14 cellular contexts compared by ENCODE assay signal in genomic region chr12:54356951-54357356, GRCh38. TPM values are rescaled to one million over a fixed set of nuclear protein-coding genes. Genes with fewer than 3 reads are reported as not detected.
A peak's percentile ranks its signal among the peaks of the same experiment; 100 is the strongest.
DNase-seq lines count a peak whose midpoint lies in the region; ATAC-seq and TF ChIP-seq lines count a peak whose summit lies in the region.
"Had no signal": no experiment of that assay in that cellular context is flagged by ENCODE, and none has a peak within 500 bp of the region (broad histone marks: within the 10 kb centered on the region; RNA-seq: fewer than 3 reads in every experiment).

No MANE protein-coding gene starts in this region.

- H4K20me1 ChIP-seq in H9 (ENCODE audit: control insufficient read depth, insufficient read depth, insufficient read length): no peaks in the 10 kb centered on the region

- intact Hi-C loops in posterior vena cava (cut with DNase I): loop anchor here in 1 of 2 donors (10.0 kb wide), 2 partner anchors 112 to 352 kb away; partner anchors contain the start of genes HOXC8 and HOXC9

- TF ChIP-seq CTCF in H9 (conservative IDR thresholded peaks at IDR 0.05): no peak

- H2BK12ac ChIP-seq in H9 (ENCODE audit: insufficient read length, low read depth, low read length): no peak overlapping the region

- ATAC-seq in HG03159 (IDR thresholded peaks at IDR 0.05; ENCODE audit: unreplicated experiment): no peak
- no peak for ATAC-seq in effector memory CD8-positive, alpha-beta T cell (replicated peaks)
- ATAC-seq: foreskin keratinocyte had no signal

- no peak overlapping the region for H3T11ph ChIP-seq in H9 (ENCODE audit: low read length)

- no peak overlapping the region for H3K56ac ChIP-seq in H9 (ENCODE audit: insufficient read length, low read depth, low read length)

- peaks cover 5% of the 10 kb centered on the region for H3K27me3 Mint-ChIP-seq in H9 (ENCODE audit: low read depth)
- H3K27me3 Mint-ChIP-seq in effector memory CD8-positive, alpha-beta T cell: no peaks in the 10 kb centered on the region

- peak overlapping the region; percentile 40 for H3K4me3 ChIP-seq in ectodermal cell (ENCODE audit: insufficient read depth, low read depth, low read length)
- H3K4me3 ChIP-seq: coronary artery had no signal

- no peak overlapping the region for H2BK15ac ChIP-seq in H9 (ENCODE audit: low read depth, low read length)

- no peak overlapping the region for H2BK120ac ChIP-seq in H9 (ENCODE audit: low read depth, low read length, poor library complexity, severe bottlenecking)

- peak overlapping the region; percentile 22 for H3K4me2 ChIP-seq in H9 (ENCODE audit: insufficient read depth, insufficient read length, low read length)

- H3K14ac ChIP-seq in H9 (ENCODE audit: insufficient read depth, low read length): no peak overlapping the region

- no peak overlapping the region for H2AFZ ChIP-seq in H9 (ENCODE audit: low read length)

- DNase-seq in H9: peak; percentile 57
- peak; percentile 37 for DNase-seq in NCI-H2227 treated with DMSO at 0.1 percent for 48 hours (lab: John Stamatoyannopoulos, UW)
- DNase-seq in retina: peak; percentile 51
- DNase-seq in amniotic stem cell (lab: John Stamatoyannopoulos, UW): no peak
- no peak for DNase-seq in posterior vena cava (ENCODE audit: low spot score)
- no peak for DNase-seq in effector memory CD8-positive, alpha-beta T cell
- DNase-seq: activated effector memory CD4-positive, alpha-beta T cell treated with Interleukin-2 at 50 U/mL for 16 hours; EL; foreskin keratinocyte; NCI-H2081; SHP77 treated with DMSO at 0.1 percent for 48 hours had no signal

- no peak overlapping the region for H2BK5ac ChIP-seq in H9 (ENCODE audit: insufficient read length, low read length)

- H4K8ac ChIP-seq in H9 (replicated peaks; ENCODE audit: insufficient read length, low read depth, low read length): no peak overlapping the region

- no peak overlapping the region for H2BK20ac ChIP-seq in H9 (ENCODE audit: low read depth, low read length, poor library complexity, severe bottlenecking)

- no peaks in the 10 kb centered on the region for H3K79me2 ChIP-seq in H9 (ENCODE audit: insufficient read depth, low read length)

- no peak overlapping the region for H2AK5ac ChIP-seq in H9 (ENCODE audit: insufficient read length, low read length)

- no peak overlapping the region for H3K9ac ChIP-seq in H9 (ENCODE audit: extremely low read depth, insufficient read length, low read length)

- H3K79me1 ChIP-seq in H9 (ENCODE audit: insufficient read depth, low read depth, low read length, poor library complexity, severe bottlenecking): no peaks in the 10 kb centered on the region

- H3K4me1 Mint-ChIP-seq in H9: peaks cover 26 to 29% of the 10 kb centered on the region in 2 experiments
- H3K4me1 Mint-ChIP-seq in effector memory CD8-positive, alpha-beta T cell (ENCODE audit: low read depth in 2 of 2): no peaks in the 10 kb centered on the region

- no peaks in the 10 kb centered on the region; a peak in 1 of 7 replicates for H3K36me3 Mint-ChIP-seq in H9 (ENCODE audit: insufficient read depth in 1 of 3, low read depth in 3 of 3)
- H3K36me3 Mint-ChIP-seq in effector memory CD8-positive, alpha-beta T cell (ENCODE audit: insufficient read depth): peaks cover 3% of the 10 kb centered on the region

- no peak overlapping the region for H4K5ac ChIP-seq in H9 (ENCODE audit: insufficient read length, low read depth, low read length)

- H4K91ac ChIP-seq in H9 (ENCODE audit: insufficient read length, low read depth, low read length): no peak overlapping the region

- H3K23me2 ChIP-seq in H9 (ENCODE audit: insufficient read length, low read depth, low read length, poor library complexity, severe bottlenecking): peaks cover 16% of the 10 kb centered on the region

- no peak overlapping the region for H3K23ac ChIP-seq in H9 (ENCODE audit: insufficient read length, low read depth, low read length)

- no peaks in the 10 kb centered on the region for H3K9me3 Mint-ChIP-seq in H9
- H3K9me3 Mint-ChIP-seq in effector memory CD8-positive, alpha-beta T cell: no peaks in the 10 kb centered on the region

- H3K27ac Mint-ChIP-seq in H9: peak overlapping the region; percentile 49 to 87 (median 82); a peak in 5 of 7 replicates
- H3K27ac Mint-ChIP-seq in effector memory CD8-positive, alpha-beta T cell: peak overlapping the region in 1 of 2 donors; percentile 42

- H3K9me3 ChIP-seq in H9 (ENCODE audit: control insufficient read depth, low read depth, low read length) (no peaks in the 10 kb centered on the region), ectodermal cell (ENCODE audit: control insufficient read depth, low read length) (no peaks in the 10 kb centered on the region)

- no peak overlapping the region for H3K27ac ChIP-seq in H9 (ENCODE audit: insufficient read length, low read depth, low read length)
- H3K27ac ChIP-seq in ectodermal cell (ENCODE audit: insufficient read depth, low read depth, low read length, poor library complexity, severe bottlenecking): peak overlapping the region; percentile 39
- H3K27ac ChIP-seq: foreskin keratinocyte had no signal

- H3K36me3 ChIP-seq in ectodermal cell (ENCODE audit: control insufficient read depth, insufficient read depth, low read length): no peaks in the 10 kb centered on the region

- WGBS in H9 (ENCODE audit: extremely low coverage, insufficient read length, low lambda C conversion rate): no CpG with 5 or more reads among the region's 4 CpGs
- 57 to 66% methylated on average over 4 of the region's 4 CpGs for WGBS in ectodermal cell, 2 experiments

- H3K4me3 Mint-ChIP-seq in H9: peak overlapping the region in 1 of 2 experiments; percentile 64; a peak in 2 of 5 replicates
- no peak overlapping the region for H3K4me3 Mint-ChIP-seq in effector memory CD8-positive, alpha-beta T cell

- H3K18ac ChIP-seq in H9 (ENCODE audit: insufficient read length, low read depth, low read length): no peak overlapping the region

- H3K27me3 ChIP-seq in H9 (ENCODE audit: insufficient read depth, low read length) (no peaks in the 10 kb centered on the region), ectodermal cell (ENCODE audit: control insufficient read depth, insufficient read depth, low read length, poor library complexity, severe bottlenecking) (no peaks in the 10 kb centered on the region)
- H3K27me3 ChIP-seq: foreskin keratinocyte had no signal

- no peak overlapping the region for H3K4ac ChIP-seq in H9 (ENCODE audit: low read depth, low read length)

- H3K4me1 ChIP-seq in H9 (ENCODE audit: insufficient read depth, low read length) (peaks cover 16% of the 10 kb centered on the region), ectodermal cell (ENCODE audit: control insufficient read depth, insufficient read depth, low read length) (peaks cover 81% of the 10 kb centered on the region)

RNA-seq across cellular contexts. Expression of gene GPR84, which starts 7.3 kb away (rescaled TPM):
- total RNA-seq in H9 (2021) (not detected in 2 replicates), posterior vena cava (1 to 10 TPM; 1.6 to 2.5 TPM)
- 0.26 TPM for polyA plus RNA-seq in ectodermal cell (2013, experiment 1 of 4)
- polyA plus RNA-seq in ectodermal cell (2013, experiment 2 of 4): 0.12 TPM
- not detected for polyA plus RNA-seq in ectodermal cell (2013, experiment 3 of 4)
- polyA plus RNA-seq in ectodermal cell (2013, experiment 4 of 4): 0.20 TPM

RNA-seq across cellular contexts. Expression of gene ZNF385A, which starts 27.6 kb away (rescaled TPM):
- 5.7 and 6.2 TPM in 2 replicates for total RNA-seq in H9 (2021)
- polyA plus RNA-seq in ectodermal cell (2013, experiment 1 of 4): 59.3 TPM
- 54.5 TPM for polyA plus RNA-seq in ectodermal cell (2013, experiment 2 of 4)
- 48.9 TPM for polyA plus RNA-seq in ectodermal cell (2013, experiment 3 of 4)
- polyA plus RNA-seq in ectodermal cell (2013, experiment 4 of 4): 46.6 TPM
- total RNA-seq in posterior vena cava: 10 to 100 TPM; 19.3 to 23.2 TPM

RNA-seq across cellular contexts. Expression of gene COPZ1, which starts 32.0 kb away (rescaled TPM):
- total RNA-seq in H9 (2021): 104 TPM in 2 replicates
- 186 TPM for polyA plus RNA-seq in ectodermal cell (2013, experiment 1 of 4)
- polyA plus RNA-seq in ectodermal cell (2013, experiment 2 of 4): 199 TPM
- 131 TPM for polyA plus RNA-seq in ectodermal cell (2013, experiment 3 of 4)
- polyA plus RNA-seq in ectodermal cell (2013, experiment 4 of 4): 163 TPM
- total RNA-seq in posterior vena cava: 10 to 100 TPM; 80.2 to 80.6 TPM

RNA-seq across cellular contexts. Expression of gene NFE2, which starts 56.1 kb away (rescaled TPM):
- total RNA-seq in H9 (2021) (1.2 and 1.5 TPM in 2 replicates), posterior vena cava (1 to 10 TPM; 1.6 to 3.5 TPM)
- polyA plus RNA-seq in ectodermal cell (2013, experiment 1 of 4): 5.7 TPM
- polyA plus RNA-seq in ectodermal cell (2013, experiment 2 of 4): 5.6 TPM
- polyA plus RNA-seq in ectodermal cell (2013, experiment 3 of 4): 3.6 TPM
- polyA plus RNA-seq in ectodermal cell (2013, experiment 4 of 4): 4.4 TPM

Comparison
In these comparisons a context has a peak if more than half of its experiments do, and no peak if none do; other contexts are left out.
1. DNase-seq: peak in H9 (single experiment), NCI-H2227 treated with DMSO at 0.1 percent for 48 hours (single experiment) and retina (single experiment); none in amniotic stem cell (single experiment), posterior vena cava (single experiment) and effector memory CD8-positive, alpha-beta T cell (0 of 3).